In genomic region chr11:15723966-15724365, GRCh38 we compare ENCODE assay signal across 30 cellular contexts.
"Had no signal": no experiment of that assay in that cellular context is flagged by ENCODE, and none has a peak within 500 bp of the region (broad histone marks: within the 10 kb centered on the region; RNA-seq: fewer than 3 reads in every experiment).

No MANE protein-coding gene starts in this region.

- H3K4me3 ChIP-seq: adrenal gland, body of pancreas, esophagus squamous epithelium had no signal

- H3K27me3 ChIP-seq: adrenal gland, body of pancreas had no signal

- H3K9me3 ChIP-seq: adrenal gland, body of pancreas, esophagus squamous epithelium had no signal

- H3K27me3 Mint-ChIP-seq: activated CD4-positive, alpha-beta memory T cell treated with anti-CD3 and anti-CD28 coated beads for 36 hours had no signal

- H3K4me1 Mint-ChIP-seq: activated CD4-positive, alpha-beta T cell treated with anti-CD3 and anti-CD28 coated beads for 36 hours; activated CD4-positive, alpha-beta T cell treated with anti-CD3 and anti-CD28 coated beads, Interleukin-2, amount 10 ng/mL, durations not matched to agents 24 days and 14 days; activated CD8-positive, alpha-beta memory T cell treated with anti-CD3 and anti-CD28 coated beads, Interleukin-2, amount 10 ng/mL, durations not matched to agents 7 days and 5 days; activated naive CD4-positive, alpha-beta T cell treated with anti-CD3 and anti-CD28 coated beads, Interleukin-2, amount 50 U/mL, for 24 hours; activated naive CD8-positive, alpha-beta T cell treated with anti-CD3 and anti-CD28 coated beads for 36 hours; activated naive CD8-positive, alpha-beta T cell treated with anti-CD3 and anti-CD28 coated beads, Interleukin-2, amount 50 U/mL, for 24 hours; T-helper 17 cell had no signal

- ATAC-seq: activated CD4-positive, alpha-beta T cell treated with anti-CD3 and anti-CD28 coated beads for 36 hours; activated CD8-positive, alpha-beta memory T cell treated with anti-CD3 and anti-CD28 coated beads, Interleukin-2, amount 10 ng/mL, durations not matched to agents 7 days and 5 days; activated CD8-positive, alpha-beta T cell treated with anti-CD3 and anti-CD28 coated beads, Interleukin-2, amount 10 ng/mL, durations not matched to agents 7 days and 5 days; activated naive CD8-positive, alpha-beta T cell treated with anti-CD3 and anti-CD28 coated beads, Interleukin-2, amount 50 U/mL, for 24 hours; body of pancreas; T-helper 17 cell had no signal

- H3K9me3 Mint-ChIP-seq: activated CD4-positive, alpha-beta memory T cell treated with anti-CD3 and anti-CD28 coated beads for 36 hours; activated CD4-positive, alpha-beta T cell treated with anti-CD3 and anti-CD28 coated beads, Interleukin-2, amount 10 ng/mL, durations not matched to agents 24 days and 14 days; activated naive CD4-positive, alpha-beta T cell treated with anti-CD3 and anti-CD28 coated beads for 36 hours; activated naive CD4-positive, alpha-beta T cell treated with anti-CD3 and anti-CD28 coated beads, Interleukin-2, amount 50 U/mL, for 24 hours; activated naive CD8-positive, alpha-beta T cell treated with anti-CD3 and anti-CD28 coated beads for 36 hours; activated naive CD8-positive, alpha-beta T cell treated with anti-CD3 and anti-CD28 coated beads, Interleukin-2, amount 50 U/mL, for 24 hours; activated T-helper 1 cell treated with anti-CD3 and anti-CD28 coated beads, Interleukin-12 subunit alpha, Interleukin-12 subunit beta, Interleukin-2, Interleukin-4 antibody, amounts not matched to agents 30 ng/mL and 10 ng/mL and 1 ng/mL, durations not matched to agents 14 hours and 24 hours and 36 hours; activated T-helper 2 cell treated with anti-CD3 and anti-CD28 coated beads, Interferon-gamma antibody, Interleukin-2, Interleukin-4, amounts not matched to agents 10 μg/mL and 5 μg/mL and 100 μg/mL, durations not matched to agents 14 hours and 24 hours and 36 hours; T-helper 2 cell treated with Interferon-gamma antibody and Interleukin-4, amounts not matched to agents 5 μg/mL and 100 μg/mL, for 36 hours had no signal

- H3K27ac Mint-ChIP-seq: activated CD4-positive, alpha-beta memory T cell treated with anti-CD3 and anti-CD28 coated beads for 36 hours; activated CD4-positive, alpha-beta T cell treated with anti-CD3 and anti-CD28 coated beads for 36 hours; activated CD4-positive, alpha-beta T cell treated with anti-CD3 and anti-CD28 coated beads, Interleukin-2, amount 10 ng/mL, durations not matched to agents 24 days and 14 days; activated CD8-positive, alpha-beta memory T cell treated with anti-CD3 and anti-CD28 coated beads, Interleukin-2, amount 10 ng/mL, durations not matched to agents 7 days and 5 days; activated CD8-positive, alpha-beta T cell treated with anti-CD3 and anti-CD28 coated beads, Interleukin-2, amount 10 ng/mL, durations not matched to agents 7 days and 5 days; activated naive CD4-positive, alpha-beta T cell treated with anti-CD3 and anti-CD28 coated beads for 36 hours; activated naive CD4-positive, alpha-beta T cell treated with anti-CD3 and anti-CD28 coated beads, Interleukin-2, amount 50 U/mL, for 24 hours; activated naive CD8-positive, alpha-beta T cell treated with anti-CD3 and anti-CD28 coated beads for 36 hours; activated naive CD8-positive, alpha-beta T cell treated with anti-CD3 and anti-CD28 coated beads, Interleukin-2, amount 50 U/mL, for 24 hours; activated T-helper 1 cell treated with anti-CD3 and anti-CD28 coated beads, Interleukin-12 subunit alpha, Interleukin-12 subunit beta, Interleukin-2, Interleukin-4 antibody, amounts not matched to agents 30 ng/mL and 10 ng/mL and 1 ng/mL, durations not matched to agents 14 hours and 24 hours and 36 hours; activated T-helper 2 cell treated with anti-CD3 and anti-CD28 coated beads, Interferon-gamma antibody, Interleukin-2, Interleukin-4, amounts not matched to agents 10 μg/mL and 5 μg/mL and 100 μg/mL, durations not matched to agents 14 hours and 24 hours and 36 hours; T-helper 17 cell; T-helper 2 cell treated with Interferon-gamma antibody and Interleukin-4, amounts not matched to agents 5 μg/mL and 100 μg/mL, for 36 hours had no signal

- H3K27ac ChIP-seq: adrenal gland, body of pancreas, epithelial cell of prostate, esophagus squamous epithelium had no signal

- H3K4me1 ChIP-seq: adrenal gland, body of pancreas had no signal

- DNase-seq: activated CD4-positive, alpha-beta memory T cell treated with anti-CD3 and anti-CD28 coated beads for 36 hours; activated CD4-positive, alpha-beta T cell treated with anti-CD3 and anti-CD28 coated beads for 36 hours; activated CD4-positive, alpha-beta T cell treated with anti-CD3 and anti-CD28 coated beads, Interleukin-2, amount 10 ng/mL, durations not matched to agents 24 days and 14 days; activated CD4-positive, CD25-positive, alpha-beta regulatory T cell; activated CD4-positive, CD25-positive, alpha-beta regulatory T cell treated with anti-CD3 and anti-CD28 coated beads, Interleukin-2, amount 50 U/mL, for 72 hours; activated CD8-positive, alpha-beta memory T cell treated with anti-CD3 and anti-CD28 coated beads, Interleukin-2, amount 10 ng/mL, durations not matched to agents 7 days and 5 days; activated CD8-positive, alpha-beta memory T cell treated with anti-CD3 and anti-CD28 coated beads, Interleukin-2, amount 50 U/mL, for 4 hours; activated CD8-positive, alpha-beta T cell treated with anti-CD3 and anti-CD28 coated beads, Interleukin-2, amount 10 ng/mL, durations not matched to agents 7 days and 5 days; activated effector memory CD4-positive, alpha-beta T cell treated with anti-CD3 and anti-CD28 coated beads, Interleukin-2, amount 50 U/mL, for 16 hours; activated naive CD4-positive, alpha-beta T cell treated with anti-CD3 and anti-CD28 coated beads for 36 hours; activated naive CD8-positive, alpha-beta T cell treated with anti-CD3 and anti-CD28 coated beads for 36 hours; activated naive CD8-positive, alpha-beta T cell treated with anti-CD3 and anti-CD28 coated beads, Interleukin-2, amount 50 U/mL, for 24 hours; activated T-cell treated with anti-CD3 and anti-CD28 coated beads, Interleukin-2, amount 50 U/mL, for 1 hour; activated T-cell treated with anti-CD3 and anti-CD28 coated beads, Interleukin-2, amount 50 U/mL, for 48 hours; adrenal gland; amygdala; aorta; body of pancreas; caudate nucleus; cortex of kidney; effector CD8-positive, alpha-beta T cell; esophagus squamous epithelium; T-helper 1 cell; T-helper 17 cell; T1000 had no signal

- H3K4me3 Mint-ChIP-seq: activated CD4-positive, alpha-beta memory T cell treated with anti-CD3 and anti-CD28 coated beads for 36 hours; activated CD4-positive, alpha-beta T cell treated with anti-CD3 and anti-CD28 coated beads for 36 hours; activated CD4-positive, alpha-beta T cell treated with anti-CD3 and anti-CD28 coated beads, Interleukin-2, amount 10 ng/mL, durations not matched to agents 24 days and 14 days; activated CD8-positive, alpha-beta memory T cell treated with anti-CD3 and anti-CD28 coated beads, Interleukin-2, amount 10 ng/mL, durations not matched to agents 7 days and 5 days; activated CD8-positive, alpha-beta T cell treated with anti-CD3 and anti-CD28 coated beads, Interleukin-2, amount 10 ng/mL, durations not matched to agents 7 days and 5 days; activated naive CD4-positive, alpha-beta T cell treated with anti-CD3 and anti-CD28 coated beads for 36 hours; activated naive CD4-positive, alpha-beta T cell treated with anti-CD3 and anti-CD28 coated beads, Interleukin-2, amount 50 U/mL, for 24 hours; activated naive CD8-positive, alpha-beta T cell treated with anti-CD3 and anti-CD28 coated beads for 36 hours; activated naive CD8-positive, alpha-beta T cell treated with anti-CD3 and anti-CD28 coated beads, Interleukin-2, amount 50 U/mL, for 24 hours; activated T-helper 1 cell treated with anti-CD3 and anti-CD28 coated beads, Interleukin-12 subunit alpha, Interleukin-12 subunit beta, Interleukin-2, Interleukin-4 antibody, amounts not matched to agents 30 ng/mL and 10 ng/mL and 1 ng/mL, durations not matched to agents 14 hours and 24 hours and 36 hours; T-helper 17 cell; T-helper 2 cell treated with Interferon-gamma antibody and Interleukin-4, amounts not matched to agents 5 μg/mL and 100 μg/mL, for 36 hours had no signal

- H3K36me3 Mint-ChIP-seq: activated CD4-positive, alpha-beta memory T cell treated with anti-CD3 and anti-CD28 coated beads for 36 hours; activated CD8-positive, alpha-beta memory T cell treated with anti-CD3 and anti-CD28 coated beads, Interleukin-2, amount 10 ng/mL, durations not matched to agents 7 days and 5 days; activated naive CD4-positive, alpha-beta T cell treated with anti-CD3 and anti-CD28 coated beads, Interleukin-2, amount 50 U/mL, for 24 hours; activated naive CD8-positive, alpha-beta T cell treated with anti-CD3 and anti-CD28 coated beads for 36 hours had no signal

- H3K36me3 ChIP-seq: adrenal gland, esophagus squamous epithelium had no signal
